25 cellular contexts compared by ENCODE assay signal in genomic region chr17:37230633-37231032, GRCh38.
"Had no signal": no experiment of that assay in that cellular context is flagged by ENCODE, and none has a peak within 500 bp of the region (broad histone marks: within the 10 kb centered on the region; RNA-seq: fewer than 3 reads in every experiment).

No MANE protein-coding gene starts in this region.

- H3K4me3 ChIP-seq: colonic mucosa, esophagus squamous epithelium, gastrocnemius medialis, heart right ventricle, left ventricle myocardium inferior, lower lobe of right lung had no signal

- DNase-seq: colonic mucosa; cortex of kidney; effector CD8-positive, alpha-beta T cell; effector memory CD8-positive, alpha-beta T cell; endodermal cell; erythroblast; esophagus squamous epithelium; foreskin fibroblast; gastrocnemius medialis; glutamatergic neuron; head of caudate nucleus; heart right ventricle; hippocampal formation; left cardiac atrium; left ventricle myocardium inferior; lower lobe of right lung; mesenchymal stem cell; midbrain; naive thymus-derived CD4-positive, alpha-beta T cell had no signal

- H3K27me3 ChIP-seq: colonic mucosa, esophagus squamous epithelium, gastrocnemius medialis, heart right ventricle had no signal

- H3K27me3 Mint-ChIP-seq: dendritic cell treated with granulocyte-macrophage colony-stimulating factor and Interleukin-4, amounts not matched to agents 40 ng/mL and 50 ng/mL, for 4 days; effector memory CD8-positive, alpha-beta T cell; naive thymus-derived CD4-positive, alpha-beta T cell had no signal

- H3K27ac ChIP-seq: colonic mucosa, epithelial cell of prostate, esophagus squamous epithelium, gastrocnemius medialis, heart right ventricle, left ventricle myocardium inferior, lower lobe of right lung had no signal

- H3K9me3 Mint-ChIP-seq: dendritic cell treated with granulocyte-macrophage colony-stimulating factor and Interleukin-4, amounts not matched to agents 40 ng/mL and 50 ng/mL, for 4 days; effector memory CD8-positive, alpha-beta T cell; naive thymus-derived CD4-positive, alpha-beta T cell had no signal

- H3K9me3 ChIP-seq: colonic mucosa, esophagus squamous epithelium, gastrocnemius medialis, heart right ventricle, left ventricle myocardium inferior, lower lobe of right lung had no signal

- H3K4me1 Mint-ChIP-seq: naive thymus-derived CD4-positive, alpha-beta T cell had no signal

- ATAC-seq: effector memory CD8-positive, alpha-beta T cell; esophagus mucosa; gastrocnemius medialis; heart right ventricle; left cardiac atrium; lower lobe of right lung; naive thymus-derived CD4-positive, alpha-beta T cell had no signal

- H3K4me1 ChIP-seq: colonic mucosa, esophagus squamous epithelium, gastrocnemius medialis, heart right ventricle, left ventricle myocardium inferior, lower lobe of right lung had no signal

- H3K27ac Mint-ChIP-seq: dendritic cell treated with granulocyte-macrophage colony-stimulating factor and Interleukin-4, amounts not matched to agents 40 ng/mL and 50 ng/mL, for 4 days; effector memory CD8-positive, alpha-beta T cell; endodermal cell had no signal

- H3K4me3 Mint-ChIP-seq: dendritic cell treated with granulocyte-macrophage colony-stimulating factor and Interleukin-4, amounts not matched to agents 40 ng/mL and 50 ng/mL, for 4 days; effector memory CD8-positive, alpha-beta T cell; endodermal cell; naive thymus-derived CD4-positive, alpha-beta T cell had no signal

- FAIRE-seq: endometrium, islet of Langerhans, keratinocyte had no signal
